ENCODE assay signal across 15 cellular contexts in the genomic region with DNA sequence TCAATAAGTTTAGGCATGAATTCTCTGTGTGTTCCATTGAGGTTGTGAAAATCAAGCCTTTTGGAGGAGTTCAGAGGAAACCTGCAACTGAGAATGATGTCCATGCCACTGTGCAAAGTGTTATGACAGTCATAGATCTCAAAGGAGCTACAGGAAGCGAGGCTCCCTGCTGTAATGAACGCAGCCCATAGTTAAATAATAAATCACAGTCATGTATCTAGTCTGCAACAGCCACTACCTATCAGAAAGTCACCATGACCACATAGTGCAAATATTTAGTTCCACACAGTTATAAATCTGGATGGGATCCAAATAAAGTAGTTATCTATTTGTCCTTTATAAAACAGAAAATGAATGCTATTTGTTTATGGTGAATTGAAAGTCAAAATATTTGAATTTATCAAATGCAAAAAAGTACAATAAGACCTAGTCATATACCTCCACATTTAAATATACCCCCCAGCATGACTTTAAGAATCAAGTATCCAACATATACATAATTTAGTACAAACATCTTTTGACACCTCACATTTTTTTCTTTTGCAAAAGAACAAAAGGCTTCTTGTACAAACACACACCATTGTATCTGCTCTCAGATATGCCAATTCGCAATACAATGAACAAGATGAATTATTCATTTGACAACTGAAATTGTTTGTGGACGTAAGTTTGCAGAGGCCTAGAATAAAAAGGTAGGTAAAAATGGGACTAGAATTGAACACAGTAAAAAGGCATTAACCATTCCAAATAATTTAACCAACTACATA.
A peak's percentile ranks its signal among the peaks of the same experiment; 100 is the strongest.
DNase-seq lines count a peak whose midpoint lies in the region; ATAC-seq and TF ChIP-seq lines count a peak whose summit lies in the region.
"Had no signal": no experiment of that assay in that cellular context is flagged by ENCODE, and none has a peak within 500 bp of the region (broad histone marks: within the 10 kb centered on the region; RNA-seq: fewer than 3 reads in every experiment).

No MANE protein-coding gene starts in this region.

- H3K27ac ChIP-seq in A673 (ENCODE audit: low read depth, low read length, poor library complexity, severe bottlenecking) (peak overlapping the region; percentile 9), SJCRH30 (peak overlapping the region; percentile 25)

- ATAC-seq in GM21786 (IDR thresholded peaks at IDR 0.05; ENCODE audit: unreplicated experiment) (no peak), GM18867 (IDR thresholded peaks at IDR 0.05; ENCODE audit: unreplicated experiment) (no peak)
- ATAC-seq: stimulated activated memory B cell treated with anti-CD40 and anti-IgM and Interleukin-4, amounts not matched to agents 10 μg/mL and 1 μg/mL and 100 μg/mL, for 72 hours had no signal

- no peak for TF ChIP-seq CTCF in A673 (conservative IDR thresholded peaks at IDR 0.05; ENCODE audit: low read depth, low read length)

- CTCF ChIA-PET in A673 (lab: Charles Lee), result no interaction called here

- POLR2A ChIA-PET in A673 (lab: Charles Lee; ENCODE audit: low non-redundant PET), result no interaction called here

- H3K36me3 ChIP-seq in A673 (ENCODE audit: insufficient read depth, low read length, poor library complexity, severe bottlenecking) (no peaks in the 10 kb centered on the region), SJCRH30 (no peaks in the 10 kb centered on the region), iPS-15b (ENCODE audit: control insufficient read depth, insufficient read depth, low read length) (no peaks in the 10 kb centered on the region)

- H3K4me1 ChIP-seq in A673 (ENCODE audit: insufficient read depth, low read length, poor library complexity, severe bottlenecking) (peaks cover 43% of the 10 kb centered on the region), SJCRH30 (peaks cover 15% of the 10 kb centered on the region), iPS-15b (ENCODE audit: control insufficient read depth, insufficient read depth, low read length) (peaks cover 24% of the 10 kb centered on the region)

- H3K9me3 ChIP-seq in A673 (ENCODE audit: low read depth, low read length, poor library complexity, severe bottlenecking) (peaks cover 8% of the 10 kb centered on the region), SJCRH30 (replicated peaks) (no peaks in the 10 kb centered on the region; the same call in 1 of the 2 replicates), iPS-15b (ENCODE audit: control insufficient read depth, insufficient read depth, low read length) (no peaks in the 10 kb centered on the region)

- H3K4me3 ChIP-seq in A673 (ENCODE audit: low read depth, low read length, poor library complexity, severe bottlenecking) (no peak overlapping the region), SJCRH30 (no peak overlapping the region), iPS-15b (ENCODE audit: low read depth, low read length) (no peak overlapping the region)

- DNase-seq in A673 (ENCODE audit: low spot score) (peak; percentile 62), HT-29 (ENCODE audit: low spot score) (peak; percentile 9), SJCRH30 (peak in 1 of 2 experiments; percentile 33), NCI-H2029 (lab: John Stamatoyannopoulos, UW) (no peak), T-helper 1 cell (no peak)
- DNase-seq: activated CD8-positive, alpha-beta memory T cell treated with anti-CD3 and anti-CD28 coated beads, Interleukin-2, amount 50 U/mL, for 48 hours; activated naive CD8-positive, alpha-beta T cell treated with anti-CD3 and anti-CD28 coated beads, Interleukin-2, amount 10 ng/mL, durations not matched to agents 7 days and 5 days; cortex of kidney; DMS53; islet precursor cell; stimulated activated CD4-positive, alpha-beta T cell treated with anti-CD3 and anti-CD28 coated beads, Interleukin-4, amount 100 ng/mL, for 24 hours had no signal

- intact Hi-C loops in A673 (cut with micrococcal nuclease; ENCODE audit: unreplicated experiment), result loop anchor here (5.0 kb wide), 1 partner anchor 103 kb away; no protein-coding TSS in a partner anchor

- BruUV-seq in A673 (replicated peaks; lab: Mats Ljungman, UMichigan), result no TSS peak

- H3K27me3 ChIP-seq in A673 (replicated peaks; ENCODE audit: insufficient read depth, low read depth, low read length, poor library complexity) (no peaks in the 10 kb centered on the region), SJCRH30 (no peaks in the 10 kb centered on the region), iPS-15b (ENCODE audit: control insufficient read depth, insufficient read depth, low read length) (no peaks in the 10 kb centered on the region)

- peak overlapping the region; percentile 9 for H3K9ac ChIP-seq in iPS-15b (ENCODE audit: low read depth, low read length)

Comparison
In these comparisons a context has a peak if more than half of its experiments do, and no peak if none do; other contexts are left out.
1. DNase-seq: peak in A673 (single experiment) and HT-29 (single experiment); none in NCI-H2029 (single experiment) and T-helper 1 cell (0 of 5).